ENCODE assay signal across 23 cellular contexts in genomic region chr7:99397632-99397983, GRCh38. TPM values are rescaled to one million over a fixed set of nuclear protein-coding genes. Genes with fewer than 3 reads are reported as not detected.
A peak's percentile ranks its signal among the peaks of the same experiment; 100 is the strongest.
DNase-seq lines count a peak whose midpoint lies in the region; ATAC-seq, FAIRE-seq and TF ChIP-seq lines count a peak whose summit lies in the region.
"Had no signal": no experiment of that assay in that cellular context is flagged by ENCODE, and none has a peak within 500 bp of the region (broad histone marks: within the 10 kb centered on the region; RNA-seq: fewer than 3 reads in every experiment).

No MANE protein-coding gene starts in this region.

- H3K9ac ChIP-seq in H9 (ENCODE audit: extremely low read depth, insufficient read length, low read length) (no peak overlapping the region), K562 (ENCODE audit: insufficient read depth in 1 of 2, low read depth in 2 of 2, low read length in 2 of 2) (peak overlapping the region in 1 of 2 experiments; percentile 54; a peak in 2 of 4 replicates), neuronal stem cell (ENCODE audit: low read depth, low read length, poor library complexity) (peak overlapping the region; percentile 24)
- H3K9ac ChIP-seq: parathyroid adenoma had no signal

- BruUV-seq in K562 (replicated peaks; lab: Mats Ljungman, UMichigan) = no TSS peak

- no peaks in the 10 kb centered on the region for H3K9me3 Mint-ChIP-seq in activated CD4-positive, alpha-beta T cell treated with anti-CD3 and anti-CD28 coated beads for 36 hours (ENCODE audit: low read depth)
- no peaks in the 10 kb centered on the region for H3K9me3 Mint-ChIP-seq in H9

- H4K20me1 ChIP-seq in H9 (ENCODE audit: control insufficient read depth, insufficient read depth, insufficient read length) (no peaks in the 10 kb centered on the region), K562 (replicated peaks; ENCODE audit: control insufficient read depth, insufficient read depth, low read length) (peaks cover 28% of the 10 kb centered on the region; the same call in 1 of the 2 replicates)

- H3K14ac ChIP-seq in H9 (ENCODE audit: insufficient read depth, low read length) (no peak overlapping the region), neuronal stem cell (ENCODE audit: low read length) (no peak overlapping the region)

- CTCF ChIA-PET in activated CD4-positive, alpha-beta T cell treated with anti-CD3 and anti-CD28 coated beads for 36 hours (lab: Charles Lee) = no interaction called here
- CTCF ChIA-PET in K562 (lab: Yijun Ruan, JAX; ENCODE audit: low intra/inter-chr PET ratio) = no interaction called here

- H3K27ac ChIP-seq in H9 (ENCODE audit: insufficient read length, low read depth, low read length) (no peak overlapping the region), K562 (ENCODE audit: extremely low read depth, low read depth, low read length) (no peak overlapping the region), neuronal stem cell (replicated peaks; ENCODE audit: low read length) (no peak overlapping the region), foreskin keratinocyte (no peak overlapping the region)
- H3K27ac ChIP-seq: adrenal gland, hepatocyte, HL-60, parathyroid adenoma, VCaP had no signal

- FAIRE-seq in K562 (lab: Jason Lieb, UNC) (no peak), RCC 7860 (lab: Jason Lieb, UNC) (no peak)
- FAIRE-seq: A204.1, small intestine had no signal

- H3K56ac ChIP-seq in H9 (ENCODE audit: insufficient read length, low read depth, low read length) = no peak overlapping the region

- TF ChIP-seq CTCF in H9 (conservative IDR thresholded peaks at IDR 0.05) = no peak
- TF ChIP-seq CTCF in K562 (IDR thresholded peaks at IDR 0.05 in 2 of 3, conservative IDR thresholded peaks at IDR 0.05 in 1 of 3; ENCODE audit: insufficient read depth in 2 of 3, low read depth in 1 of 3, low read length in 3 of 3) = no peak
- TF ChIP-seq CTCF in foreskin keratinocyte (conservative IDR thresholded peaks at IDR 0.05) = no peak

- H3K9me3 ChIP-seq in H9 (ENCODE audit: control insufficient read depth, low read depth, low read length) (no peaks in the 10 kb centered on the region), K562 (replicated peaks; ENCODE audit: control insufficient read depth, insufficient read depth, low read depth, low read length) (no peaks in the 10 kb centered on the region), neuronal stem cell (replicated peaks in 1 of 2; ENCODE audit: control insufficient read depth in 2 of 2, insufficient read depth in 1 of 2, low read depth in 1 of 2, low read length in 2 of 2) (no peaks in the 10 kb centered on the region)
- H3K9me3 ChIP-seq: adrenal gland had no signal

- H3K4me2 ChIP-seq in H9 (ENCODE audit: insufficient read depth, insufficient read length, low read length) (no peak overlapping the region), K562 (ENCODE audit: insufficient read depth, low read length) (no peak overlapping the region), neuronal stem cell (ENCODE audit: insufficient read depth, low read length, poor library complexity, severe bottlenecking) (no peak overlapping the region)
- H3K4me2 ChIP-seq: hepatocyte had no signal

- H4K91ac ChIP-seq in H9 (ENCODE audit: insufficient read length, low read depth, low read length) (no peak overlapping the region), neuronal stem cell (ENCODE audit: low read depth, low read length, poor library complexity) (no peak overlapping the region)

- H2BK12ac ChIP-seq in H9 (ENCODE audit: insufficient read length, low read depth, low read length) (no peak overlapping the region), neuronal stem cell (ENCODE audit: low read length) (no peak overlapping the region)

- intact Hi-C loops in activated CD4-positive, alpha-beta T cell treated with anti-CD3 and anti-CD28 coated beads for 36 hours (cut with DNase I, micrococcal nuclease) = no loop called here
- intact Hi-C loops in K562 (cut with micrococcal nuclease) = no loop called here

- H3K79me2 ChIP-seq in H9 (ENCODE audit: insufficient read depth, low read length) = no peaks in the 10 kb centered on the region
- no peaks in the 10 kb centered on the region for H3K79me2 ChIP-seq in K562 (ENCODE audit: control insufficient read depth, insufficient read depth, low read length)
- H3K79me2 ChIP-seq: hepatocyte, parathyroid adenoma had no signal

- TF ChIP-seq EP300 in K562 (IDR thresholded peaks at IDR 0.05; ENCODE audit: low read length) = no peak

- H3K4me1 ChIP-seq in H9 (ENCODE audit: insufficient read depth, low read length) (peaks cover 2% of the 10 kb centered on the region; the same call in 1 of the 2 replicates), K562 (replicated peaks in 1 of 2; ENCODE audit: control insufficient read depth in 2 of 2, insufficient read depth in 2 of 2, low read length in 2 of 2) (peaks cover 0 to 24% of the 10 kb centered on the region in 2 experiments; a peak in 2 of 5 replicates), neuronal stem cell (ENCODE audit: control insufficient read depth in 2 of 2, insufficient read depth in 1 of 2, low read depth in 1 of 2, low read length in 2 of 2) (peaks cover 0 to 9% of the 10 kb centered on the region in 2 donors), foreskin keratinocyte (no peaks in the 10 kb centered on the region)

- H3K4me3 ChIP-seq in K562 (no peak overlapping the region), neuronal stem cell (ENCODE audit: low read length in 2 of 2) (no peak overlapping the region)
- H3K4me3 ChIP-seq: adrenal gland, hepatocyte had no signal

- H2BK5ac ChIP-seq in H9 (ENCODE audit: insufficient read length, low read length) = no peak overlapping the region
- no peak overlapping the region for H2BK5ac ChIP-seq in neuronal stem cell (ENCODE audit: low read length)

- H3K23ac ChIP-seq in H9 (ENCODE audit: insufficient read length, low read depth, low read length) (no peak overlapping the region), neuronal stem cell (ENCODE audit: low read depth, low read length, poor library complexity) (peak overlapping the region; percentile 6)

- ATAC-seq in activated CD4-positive, alpha-beta T cell treated with anti-CD3 and anti-CD28 coated beads for 36 hours = no peak
- ATAC-seq in K562 (no peak), foreskin keratinocyte (no peak), GM18870 (IDR thresholded peaks at IDR 0.05; ENCODE audit: unreplicated experiment) (no peak)

- no peak overlapping the region for H4K5ac ChIP-seq in H9 (ENCODE audit: insufficient read length, low read depth, low read length)

- H2AFZ ChIP-seq in H9 (ENCODE audit: low read length) (no peak overlapping the region), K562 (ENCODE audit: low read depth, low read length) (no peak overlapping the region), neuronal stem cell (ENCODE audit: low read length) (no peak overlapping the region)
- H2AFZ ChIP-seq: hepatocyte, parathyroid adenoma had no signal

- no peaks in the 10 kb centered on the region for H3K9me1 ChIP-seq in K562 (ENCODE audit: control insufficient read depth, insufficient read depth, low read length)

- peak; percentile 4 for TF ChIP-seq POLR2A in K562 (conservative IDR thresholded peaks at IDR 0.05)

- no CpG with 5 or more reads among the region's 15 CpGs for WGBS in H9 (ENCODE audit: extremely low coverage, insufficient read length, low lambda C conversion rate)
- WGBS in K562 (ENCODE audit: insufficient coverage, low coverage, missing lambda C conversion rate) = 88% methylated on average over 14 of the region's 15 CpGs
- WGBS in neuronal stem cell (ENCODE audit: extremely low coverage in 2 of 2, insufficient read length in 2 of 2, insufficient replicate concordance in 1 of 2), 2 donors = no CpG with 5 or more reads among the region's 15 CpGs

- H3K23me2 ChIP-seq in H9 (ENCODE audit: insufficient read length, low read depth, low read length, poor library complexity, severe bottlenecking) = peaks cover 5% of the 10 kb centered on the region

- H2BK15ac ChIP-seq in H9 (ENCODE audit: low read depth, low read length) (no peak overlapping the region), neuronal stem cell (ENCODE audit: low read length) (no peak overlapping the region)

- H3K4ac ChIP-seq in H9 (ENCODE audit: low read depth, low read length) (no peak overlapping the region), neuronal stem cell (ENCODE audit: low read length) (no peak overlapping the region)

- H3K79me1 ChIP-seq in H9 (ENCODE audit: insufficient read depth, low read depth, low read length, poor library complexity, severe bottlenecking) (no peaks in the 10 kb centered on the region), neuronal stem cell (ENCODE audit: low read depth, low read length) (no peaks in the 10 kb centered on the region)

- no peak overlapping the region for H2BK20ac ChIP-seq in H9 (ENCODE audit: low read depth, low read length, poor library complexity, severe bottlenecking)

- peak overlapping the region; percentile 3 for H3K27ac Mint-ChIP-seq in activated CD4-positive, alpha-beta T cell treated with anti-CD3 and anti-CD28 coated beads for 36 hours
- H3K27ac Mint-ChIP-seq in H9 = peak overlapping the region in 2 of 3 experiments; percentile 19 to 51; a peak in 5 of 7 replicates

- TF ChIP-seq RAD21 in K562 (CRISPR knock-in tag; conservative IDR thresholded peaks at IDR 0.05 in 1 of 2, IDR thresholded peaks at IDR 0.05 in 1 of 2) = no peak

- peak; percentile 15 for DNase-seq in activated CD4-positive, alpha-beta T cell treated with anti-CD3 and anti-CD28 coated beads for 36 hours
- no peak for DNase-seq in activated CD4-positive, alpha-beta T cell treated with anti-CD3 and anti-CD28 coated beads for 48 hours
- DNase-seq in H9 (no peak), K562 (ENCODE audit: extremely low read depth in 1 of 4, low spot score in 3 of 4) (no peak), neuronal stem cell (ENCODE audit: low spot score) (no peak), RCC 7860 (ENCODE audit: low spot score) (no peak), foreskin keratinocyte (no peak)
- DNase-seq: adrenal gland; caudate nucleus; effector memory CD4-positive, alpha-beta T cell; EL; KBM-7; kidney glomerular epithelial cell; NCI-H1048; NCI-H69; small intestine; trophoblast cell had no signal

- H4K8ac ChIP-seq in H9 (replicated peaks; ENCODE audit: insufficient read length, low read depth, low read length) = no peak overlapping the region
- peak overlapping the region; percentile 1 for H4K8ac ChIP-seq in neuronal stem cell (ENCODE audit: low read depth, low read length)

- H3K4me1 Mint-ChIP-seq in activated CD4-positive, alpha-beta T cell treated with anti-CD3 and anti-CD28 coated beads for 36 hours = peaks cover 15% of the 10 kb centered on the region
- H3K4me1 Mint-ChIP-seq in H9 = peaks cover 9 to 11% of the 10 kb centered on the region in 2 experiments

- POLR2A ChIA-PET in activated CD4-positive, alpha-beta T cell treated with anti-CD3 and anti-CD28 coated beads for 36 hours (lab: Charles Lee) = no interaction called here
- POLR2A ChIA-PET in K562 (lab: Yijun Ruan, JAX) = interaction anchor here (4.0 kb wide), 1 partner anchor 11 kb away, joined by 50 read pairs; the partner anchor contains the start of genes BUD31 and PDAP1

- H3K36me3 ChIP-seq in K562 (ENCODE audit: control insufficient read depth, insufficient read depth, low read length) (peaks cover 95% of the 10 kb centered on the region), neuronal stem cell (replicated peaks in 1 of 2; ENCODE audit: control insufficient read depth in 2 of 2, insufficient read depth in 2 of 2, low read length in 2 of 2) (peaks cover 54 to 97% of the 10 kb centered on the region in 2 donors)

- H3K27me3 Mint-ChIP-seq in activated CD4-positive, alpha-beta T cell treated with anti-CD3 and anti-CD28 coated beads for 36 hours = no peaks in the 10 kb centered on the region
- peaks cover 1% of the 10 kb centered on the region; the same call in 1 of the 2 replicates for H3K27me3 Mint-ChIP-seq in H9 (ENCODE audit: low read depth)

- H2AK5ac ChIP-seq in H9 (ENCODE audit: insufficient read length, low read length) (no peak overlapping the region), neuronal stem cell (ENCODE audit: low read depth, low read length) (no peak overlapping the region)

- H3K18ac ChIP-seq in H9 (ENCODE audit: insufficient read length, low read depth, low read length) (no peak overlapping the region), neuronal stem cell (ENCODE audit: low read length) (no peak overlapping the region)

- no peak overlapping the region for H2BK120ac ChIP-seq in H9 (ENCODE audit: low read depth, low read length, poor library complexity, severe bottlenecking)
- H2BK120ac ChIP-seq in neuronal stem cell (ENCODE audit: low read depth, low read length) = no peak overlapping the region

- in situ Hi-C loops in K562 (cut with MboI) = no loop called here

- H3K4me3 Mint-ChIP-seq in activated CD4-positive, alpha-beta T cell treated with anti-CD3 and anti-CD28 coated beads for 36 hours = no peak overlapping the region
- no peak overlapping the region for H3K4me3 Mint-ChIP-seq in H9

- no peak overlapping the region for H3T11ph ChIP-seq in H9 (ENCODE audit: low read length)

- H3K27me3 ChIP-seq in H9 (ENCODE audit: insufficient read depth, low read length) (no peaks in the 10 kb centered on the region), K562 (ENCODE audit: control insufficient read depth in 2 of 2, insufficient read depth in 2 of 2, low read length in 2 of 2) (no peaks in the 10 kb centered on the region), neuronal stem cell (ENCODE audit: control insufficient read depth in 3 of 3, insufficient read depth in 3 of 3, low read depth in 1 of 3, low read length in 3 of 3) (no peaks in the 10 kb centered on the region), foreskin keratinocyte (no peaks in the 10 kb centered on the region)
- H3K27me3 ChIP-seq: adrenal gland, hepatocyte had no signal

- H3K36me3 Mint-ChIP-seq in activated CD4-positive, alpha-beta T cell treated with anti-CD3 and anti-CD28 coated beads for 36 hours (ENCODE audit: low read depth) = peaks cover 61% of the 10 kb centered on the region
- H3K36me3 Mint-ChIP-seq in H9 (ENCODE audit: insufficient read depth in 1 of 3, low read depth in 3 of 3) = peaks cover 35 to 85% (median 70%) of the 10 kb centered on the region in 3 experiments; a peak in 6 of 7 replicates

RNA-seq across cellular contexts. Expression of gene PDAP1, which starts 10.8 kb away (rescaled TPM):
- 100 to 1,000 TPM; 171 TPM for total RNA-seq in activated CD4-positive, alpha-beta T cell treated with anti-CD3 and anti-CD28 coated beads for 36 hours
- total RNA-seq in H9 (2021) (150 and 160 TPM in 2 replicates), K562 (2014; rRNA removed) (105 and 108 TPM in 2 replicates), K562 (2014; rRNA removed; fragmentation: Illumina TruSeq; extraction: Trizol) (129 and 138 TPM in 2 replicates), K562 (2015; rRNA removed; fragmentation: Illumina TruSeq; extraction: Trizol) (161 and 162 TPM in 2 replicates), K562 (2021) (161 and 182 TPM in 2 replicates), foreskin keratinocyte (126 and 147 TPM in 2 replicates)
- total RNA-seq in K562 (2011; cell fraction: chromatin; rRNA removed; ENCODE audit: low replicate concordance) = 27.1 and 32.8 TPM in 2 replicates
- total RNA-seq in K562 (2011; cell fraction: nucleolus; rRNA removed) = 19.1 and 20.0 TPM in 2 replicates
- total RNA-seq in K562 (2011; cell fraction: nucleoplasm; rRNA removed) = 28.5 and 49.1 TPM in 2 replicates
- polyA plus RNA-seq in K562 (2011; rRNA removed) (31.0 and 72.6 TPM in 2 replicates), K562 (2014; fragmentation: Illumina TruSeq; extraction: Trizol) (315 and 356 TPM in 2 replicates), K562 (2014; fragmentation: Nextera tagmentation; extraction: Ambion mirVana) (10 to 100 TPM; 10.2 to 16.0 TPM), K562 (2014; rRNA removed) (185 and 215 TPM in 2 replicates), foreskin keratinocyte (288 and 315 TPM in 2 replicates)
- polyA plus RNA-seq in K562 (2011; cell fraction: cytosol; rRNA removed) = 26.2 and 29.1 TPM in 2 replicates
- 22.4 and 28.1 TPM in 2 replicates for polyA plus RNA-seq in K562 (2011; cell fraction: nucleus; rRNA removed)
- polyA plus RNA-seq in K562 (2012) = 165 and 249 TPM in 2 replicates
- 20.1 and 24.4 TPM in 2 replicates for polyA minus RNA-seq in K562 (2011; rRNA and poly(A)+ RNA removed)
- 31.9 and 37.0 TPM in 2 replicates for polyA minus RNA-seq in K562 (2011; cell fraction: cytosol; rRNA and poly(A)+ RNA removed)
- 5.1 and 6.4 TPM in 2 replicates for polyA minus RNA-seq in K562 (2011; cell fraction: nucleus; rRNA and poly(A)+ RNA removed)
- polyA plus RNA-seq in neuronal stem cell (2013, experiment 1 of 2) = 126 TPM
- polyA plus RNA-seq in neuronal stem cell (2013, experiment 2 of 2) = 129 TPM

RNA-seq across cellular contexts. Expression of gene BUD31, which starts 11.2 kb away (rescaled TPM):
- total RNA-seq in activated CD4-positive, alpha-beta T cell treated with anti-CD3 and anti-CD28 coated beads for 36 hours = 100 to 1,000 TPM; 140 to 190 TPM
- total RNA-seq in H9 (2021) (104 TPM in 2 replicates), K562 (2014; rRNA removed) (247 and 279 TPM in 2 replicates), K562 (2014; rRNA removed; fragmentation: Illumina TruSeq; extraction: Trizol) (214 and 266 TPM in 2 replicates), K562 (2015; rRNA removed; fragmentation: Illumina TruSeq; extraction: Trizol) (211 and 238 TPM in 2 replicates), K562 (2021) (242 and 255 TPM in 2 replicates), foreskin keratinocyte (111 and 122 TPM in 2 replicates)
- 71.4 and 104 TPM in 2 replicates for total RNA-seq in K562 (2011; cell fraction: chromatin; rRNA removed; ENCODE audit: low replicate concordance)
- 46.8 and 62.5 TPM in 2 replicates for total RNA-seq in K562 (2011; cell fraction: nucleolus; rRNA removed)
- 67.0 and 82.8 TPM in 2 replicates for total RNA-seq in K562 (2011; cell fraction: nucleoplasm; rRNA removed)
- polyA plus RNA-seq in K562 (2011; rRNA removed) (69.4 and 105 TPM in 2 replicates), K562 (2014; fragmentation: Illumina TruSeq; extraction: Trizol) (307 and 342 TPM in 2 replicates), K562 (2014; fragmentation: Nextera tagmentation; extraction: Ambion mirVana) (100 to 1,000 TPM; 275 to 332 TPM), K562 (2014; rRNA removed) (237 and 272 TPM in 2 replicates), foreskin keratinocyte (140 and 156 TPM in 2 replicates)
- 77.0 and 96.0 TPM in 2 replicates for polyA plus RNA-seq in K562 (2011; cell fraction: cytosol; rRNA removed)
- polyA plus RNA-seq in K562 (2011; cell fraction: nucleus; rRNA removed) = 42.2 and 50.1 TPM in 2 replicates
- polyA plus RNA-seq in K562 (2012) = 142 and 298 TPM in 2 replicates
- 50.5 and 64.8 TPM in 2 replicates for polyA minus RNA-seq in K562 (2011; rRNA and poly(A)+ RNA removed)
- 36.5 and 42.6 TPM in 2 replicates for polyA minus RNA-seq in K562 (2011; cell fraction: cytosol; rRNA and poly(A)+ RNA removed)
- 16.4 and 18.0 TPM in 2 replicates for polyA minus RNA-seq in K562 (2011; cell fraction: nucleus; rRNA and poly(A)+ RNA removed)
- 118 TPM for polyA plus RNA-seq in neuronal stem cell (2013, experiment 1 of 2)
- polyA plus RNA-seq in neuronal stem cell (2013, experiment 2 of 2) = 113 TPM

RNA-seq across cellular contexts. Expression of gene ARPC1B, which starts 23.1 kb away (rescaled TPM):
- total RNA-seq in activated CD4-positive, alpha-beta T cell treated with anti-CD3 and anti-CD28 coated beads for 36 hours = 100 to 1,000 TPM; 318 to 326 TPM
- total RNA-seq in H9 (2021) = 56.3 and 60.7 TPM in 2 replicates
- 99.9 and 272 TPM in 2 replicates for total RNA-seq in K562 (2011; cell fraction: chromatin; rRNA removed; ENCODE audit: low replicate concordance)
- total RNA-seq in K562 (2011; cell fraction: nucleolus; rRNA removed) = 195 and 204 TPM in 2 replicates
- 146 and 192 TPM in 2 replicates for total RNA-seq in K562 (2011; cell fraction: nucleoplasm; rRNA removed)
- 357 and 436 TPM in 2 replicates for total RNA-seq in K562 (2014; rRNA removed)
- 77.8 and 81.5 TPM in 2 replicates for total RNA-seq in K562 (2014; rRNA removed; fragmentation: Illumina TruSeq; extraction: Trizol)
- total RNA-seq in K562 (2015; rRNA removed; fragmentation: Illumina TruSeq; extraction: Trizol) = 216 and 235 TPM in 2 replicates
- total RNA-seq in K562 (2021) = 187 and 221 TPM in 2 replicates
- 211 and 213 TPM in 2 replicates for polyA plus RNA-seq in K562 (2011; rRNA removed)
- polyA plus RNA-seq in K562 (2011; cell fraction: cytosol; rRNA removed) = 307 and 633 TPM in 2 replicates
- 159 and 253 TPM in 2 replicates for polyA plus RNA-seq in K562 (2011; cell fraction: nucleus; rRNA removed)
- polyA plus RNA-seq in K562 (2012) = 510 and 518 TPM in 2 replicates
- 93.3 and 345 TPM in 2 replicates for polyA plus RNA-seq in K562 (2014; fragmentation: Illumina TruSeq; extraction: Trizol)
- polyA plus RNA-seq in K562 (2014; fragmentation: Nextera tagmentation; extraction: Ambion mirVana) = 10 to 100 TPM in 1 of 2 experiments, 1 to 10 TPM in 1; 6.7 to 38.7 TPM
- 308 and 407 TPM in 2 replicates for polyA plus RNA-seq in K562 (2014; rRNA removed)
- polyA minus RNA-seq in K562 (2011; rRNA and poly(A)+ RNA removed) = 59.3 and 102 TPM in 2 replicates
- polyA minus RNA-seq in K562 (2011; cell fraction: cytosol; rRNA and poly(A)+ RNA removed) = 118 and 133 TPM in 2 replicates
- polyA minus RNA-seq in K562 (2011; cell fraction: nucleus; rRNA and poly(A)+ RNA removed) = 73.5 and 76.2 TPM in 2 replicates
- polyA plus RNA-seq in neuronal stem cell (2013, experiment 1 of 2) = 33.4 TPM
- polyA plus RNA-seq in neuronal stem cell (2013, experiment 2 of 2) = 32.0 TPM
- total RNA-seq in foreskin keratinocyte = 408 and 428 TPM in 2 replicates
- 430 and 517 TPM in 2 replicates for polyA plus RNA-seq in foreskin keratinocyte

RNA-seq across cellular contexts. Expression of gene PTCD1, which starts 41.0 kb away (rescaled TPM):
- total RNA-seq in activated CD4-positive, alpha-beta T cell treated with anti-CD3 and anti-CD28 coated beads for 36 hours = 1 to 10 TPM; 4.7 to 7.7 TPM
- total RNA-seq in H9 (2021) (12.8 and 14.1 TPM in 2 replicates), K562 (2014; rRNA removed) (17.1 and 24.4 TPM in 2 replicates), K562 (2014; rRNA removed; fragmentation: Illumina TruSeq; extraction: Trizol) (6.2 and 6.9 TPM in 2 replicates), K562 (2015; rRNA removed; fragmentation: Illumina TruSeq; extraction: Trizol) (10.3 and 10.5 TPM in 2 replicates), K562 (2021) (12.3 and 16.3 TPM in 2 replicates), foreskin keratinocyte (5.1 and 5.3 TPM in 2 replicates)
- total RNA-seq in K562 (2011; cell fraction: chromatin; rRNA removed; ENCODE audit: low replicate concordance) = 20.1 and 49.2 TPM in 2 replicates
- 22.2 and 25.2 TPM in 2 replicates for total RNA-seq in K562 (2011; cell fraction: nucleolus; rRNA removed)
- total RNA-seq in K562 (2011; cell fraction: nucleoplasm; rRNA removed) = 9.8 and 15.1 TPM in 2 replicates
- polyA plus RNA-seq in K562 (2011; rRNA removed) (4.1 and 5.3 TPM in 2 replicates), K562 (2014; fragmentation: Illumina TruSeq; extraction: Trizol) (5.0 and 21.9 TPM in 2 replicates), K562 (2014; fragmentation: Nextera tagmentation; extraction: Ambion mirVana) (under 1 TPM; 0.46 to 0.57 TPM), K562 (2014; rRNA removed) (10.5 and 13.5 TPM in 2 replicates), foreskin keratinocyte (3.1 and 3.3 TPM in 2 replicates)
- polyA plus RNA-seq in K562 (2011; cell fraction: cytosol; rRNA removed) = 4.6 and 13.2 TPM in 2 replicates
- polyA plus RNA-seq in K562 (2011; cell fraction: nucleus; rRNA removed) = 8.8 and 19.0 TPM in 2 replicates
- polyA plus RNA-seq in K562 (2012) = 6.9 and 10.9 TPM in 2 replicates
- polyA minus RNA-seq in K562 (2011; rRNA and poly(A)+ RNA removed) = 3.8 and 5.0 TPM in 2 replicates
- polyA minus RNA-seq in K562 (2011; cell fraction: cytosol; rRNA and poly(A)+ RNA removed) = 4.6 and 7.6 TPM in 2 replicates
- polyA minus RNA-seq in K562 (2011; cell fraction: nucleus; rRNA and poly(A)+ RNA removed) = 6.6 and 8.1 TPM in 2 replicates
- polyA plus RNA-seq in neuronal stem cell (2013, experiment 1 of 2) = 4.5 TPM
- polyA plus RNA-seq in neuronal stem cell (2013, experiment 2 of 2) = 4.8 TPM

RNA-seq across cellular contexts. Expression of gene CPSF4, which starts 41.1 kb away (rescaled TPM):
- 10 to 100 TPM; 56.1 to 57.9 TPM for total RNA-seq in activated CD4-positive, alpha-beta T cell treated with anti-CD3 and anti-CD28 coated beads for 36 hours
- total RNA-seq in H9 (2021) = 96.2 and 98.2 TPM in 2 replicates
- 152 and 384 TPM in 2 replicates for total RNA-seq in K562 (2011; cell fraction: chromatin; rRNA removed; ENCODE audit: low replicate concordance)
- total RNA-seq in K562 (2011; cell fraction: nucleolus; rRNA removed) = 218 TPM in 2 replicates
- total RNA-seq in K562 (2011; cell fraction: nucleoplasm; rRNA removed) = 228 and 250 TPM in 2 replicates
- total RNA-seq in K562 (2014; rRNA removed) = 71.7 and 83.4 TPM in 2 replicates
- total RNA-seq in K562 (2014; rRNA removed; fragmentation: Illumina TruSeq; extraction: Trizol) = 39.2 and 46.1 TPM in 2 replicates
- total RNA-seq in K562 (2015; rRNA removed; fragmentation: Illumina TruSeq; extraction: Trizol) = 63.9 and 66.7 TPM in 2 replicates
- 97.7 and 99.8 TPM in 2 replicates for total RNA-seq in K562 (2021)
- 81.3 and 83.8 TPM in 2 replicates for polyA plus RNA-seq in K562 (2011; rRNA removed)
- 74.0 and 128 TPM in 2 replicates for polyA plus RNA-seq in K562 (2011; cell fraction: cytosol; rRNA removed)
- polyA plus RNA-seq in K562 (2011; cell fraction: nucleus; rRNA removed) = 257 and 356 TPM in 2 replicates
- polyA plus RNA-seq in K562 (2012) = 69.0 and 82.1 TPM in 2 replicates
- 86.8 and 90.7 TPM in 2 replicates for polyA plus RNA-seq in K562 (2014; fragmentation: Illumina TruSeq; extraction: Trizol)
- 10 to 100 TPM; 16.9 to 17.4 TPM for polyA plus RNA-seq in K562 (2014; fragmentation: Nextera tagmentation; extraction: Ambion mirVana)
- polyA plus RNA-seq in K562 (2014; rRNA removed) = 118 and 126 TPM in 2 replicates
- 32.3 and 54.6 TPM in 2 replicates for polyA minus RNA-seq in K562 (2011; rRNA and poly(A)+ RNA removed)
- 26.3 and 38.3 TPM in 2 replicates for polyA minus RNA-seq in K562 (2011; cell fraction: cytosol; rRNA and poly(A)+ RNA removed)
- 63.5 and 66.6 TPM in 2 replicates for polyA minus RNA-seq in K562 (2011; cell fraction: nucleus; rRNA and poly(A)+ RNA removed)
- 67.4 TPM for polyA plus RNA-seq in neuronal stem cell (2013, experiment 1 of 2)
- polyA plus RNA-seq in neuronal stem cell (2013, experiment 2 of 2) = 65.7 TPM
- total RNA-seq in foreskin keratinocyte = 37.1 and 38.1 TPM in 2 replicates
- polyA plus RNA-seq in foreskin keratinocyte = 39.7 and 41.8 TPM in 2 replicates
